16 cellular contexts compared by ENCODE assay signal in genomic region chr11:76656571-76657081, GRCh38. TPM values are rescaled to one million over a fixed set of nuclear protein-coding genes. Genes with fewer than 3 reads are reported as not detected.
A peak's percentile ranks its signal among the peaks of the same experiment; 100 is the strongest.
DNase-seq lines count a peak whose midpoint lies in the region; ATAC-seq and TF ChIP-seq lines count a peak whose summit lies in the region.
"Had no signal": no experiment of that assay in that cellular context is flagged by ENCODE, and none has a peak within 500 bp of the region (broad histone marks: within the 10 kb centered on the region; RNA-seq: fewer than 3 reads in every experiment).

No MANE protein-coding gene starts in this region.

- no peak overlapping the region for H3K4me3 Mint-ChIP-seq in activated CD4-positive, alpha-beta memory T cell treated with anti-CD3 and anti-CD28 coated beads for 36 hours
- no peak overlapping the region for H3K4me3 Mint-ChIP-seq in activated CD4-positive, alpha-beta memory T cell treated with anti-CD3 and anti-CD28 coated beads, Interleukin-2, amount 10 ng/mL, durations not matched to agents 7 days and 5 days
- peak overlapping the region in 2 of 3 experiments; percentile 3 to 11 for H3K4me3 Mint-ChIP-seq in nephron
- H3K4me3 Mint-ChIP-seq: activated T-helper 17 cell treated with anti-CD3 and anti-CD28 coated beads, Interleukin-2, amount 50 U/mL, for 72 hours had no signal

- H3K4me1 Mint-ChIP-seq in activated CD4-positive, alpha-beta memory T cell treated with anti-CD3 and anti-CD28 coated beads for 36 hours (ENCODE audit: low read depth), result no peaks in the 10 kb centered on the region
- no peaks in the 10 kb centered on the region for H3K4me1 Mint-ChIP-seq in activated CD4-positive, alpha-beta memory T cell treated with anti-CD3 and anti-CD28 coated beads, Interleukin-2, amount 10 ng/mL, durations not matched to agents 7 days and 5 days
- peaks cover 56% of the 10 kb centered on the region for H3K4me1 Mint-ChIP-seq in nephron
- H3K4me1 Mint-ChIP-seq: activated T-helper 17 cell treated with anti-CD3 and anti-CD28 coated beads, Interleukin-2, amount 50 U/mL, for 72 hours had no signal

- TF ChIP-seq POLR2A in gastroesophageal sphincter (IDR thresholded peaks at IDR 0.05) (no peak), transverse colon (IDR thresholded peaks at IDR 0.05) (no peak)

- ATAC-seq in gastroesophageal sphincter, result no peak
- ATAC-seq: activated T-helper 17 cell treated with anti-CD3 and anti-CD28 coated beads, Interleukin-2, amount 50 U/mL, for 72 hours had no signal

- H3K36me3 ChIP-seq in gastroesophageal sphincter (peaks cover 0 to 27% of the 10 kb centered on the region in 2 donors), transverse colon (no peaks in the 10 kb centered on the region)

- TF ChIP-seq CTCF in gastroesophageal sphincter (IDR thresholded peaks at IDR 0.05) (no peak), nephron (IDR thresholded peaks at IDR 0.05; ENCODE audit: unreplicated experiment in 3 of 3) (no peak), transverse colon (IDR thresholded peaks at IDR 0.05) (no peak), RWPE1 (conservative IDR thresholded peaks at IDR 0.05; ENCODE audit: low read depth) (no peak)

- POLR2A ChIA-PET in activated CD4-positive, alpha-beta memory T cell treated with anti-CD3 and anti-CD28 coated beads for 36 hours (lab: Charles Lee), result no interaction called here
- POLR2A ChIA-PET in activated CD4-positive, alpha-beta memory T cell treated with anti-CD3 and anti-CD28 coated beads, Interleukin-2, amount 10 ng/mL, durations not matched to agents 7 days and 5 days (lab: Charles Lee), result no interaction called here
- POLR2A ChIA-PET in RWPE1 (lab: Yijun Ruan, JAX; ENCODE audit: low non-redundant PET), result no interaction called here

- in situ Hi-C loops in transverse colon (cut with MboI; ENCODE audit: low pct_ligation_motif_present in 1 of 4, low pct_unique_long_range_greater_than_20kb in 1 of 4, low sequenced_read_pairs in 3 of 4), result no loop called here

- CTCF ChIA-PET in activated CD4-positive, alpha-beta memory T cell treated with anti-CD3 and anti-CD28 coated beads for 36 hours (lab: Charles Lee), result no interaction called here
- CTCF ChIA-PET in activated CD4-positive, alpha-beta memory T cell treated with anti-CD3 and anti-CD28 coated beads, Interleukin-2, amount 10 ng/mL, durations not matched to agents 7 days and 5 days (lab: Charles Lee), result no interaction called here
- CTCF ChIA-PET in RWPE1 (lab: Yijun Ruan, JAX), result no interaction called here

- no peaks in the 10 kb centered on the region for H3K27me3 ChIP-seq in gastroesophageal sphincter
- H3K27me3 ChIP-seq in transverse colon, result no peaks in the 10 kb centered on the region

- H3K4me1 ChIP-seq in gastroesophageal sphincter (peaks cover 0 to 49% (median 28%) of the 10 kb centered on the region in 3 donors), transverse colon (peaks cover 5 to 36% (median 26%) of the 10 kb centered on the region in 4 donors)

- peak; percentile 4 for DNase-seq in activated CD4-positive, alpha-beta memory T cell treated with anti-CD3 and anti-CD28 coated beads for 36 hours
- no peak for DNase-seq in activated CD4-positive, alpha-beta memory T cell treated with anti-CD3 and anti-CD28 coated beads, Interleukin-2, amount 10 ng/mL, durations not matched to agents 7 days and 5 days
- DNase-seq in transverse colon, result no peak
- no peak for DNase-seq in stimulated activated CD4-positive, alpha-beta T cell treated with anti-CD3 and anti-CD28 coated beads, Interleukin-4, amount 100 ng/mL, for 1 hour
- DNase-seq in RWPE1 (ENCODE audit: low spot score), result no peak
- DNase-seq in hepatic stellate cell (ENCODE audit: low spot score), result no peak
- DNase-seq: GF-D8; Kasumi-1; NCI-H187 treated with DMSO at 0.1 percent for 48 hours; NK-92 treated with Interleukin-12 subunit alpha and Interleukin-12 subunit beta, amount 100 ng/mL, for 24 hours; substantia nigra had no signal

- no peaks in the 10 kb centered on the region for H3K9me3 ChIP-seq in gastroesophageal sphincter
- H3K9me3 ChIP-seq in transverse colon, result no peaks in the 10 kb centered on the region

- no peaks in the 10 kb centered on the region for H3K9me3 Mint-ChIP-seq in activated CD4-positive, alpha-beta memory T cell treated with anti-CD3 and anti-CD28 coated beads for 36 hours
- no peaks in the 10 kb centered on the region for H3K9me3 Mint-ChIP-seq in activated CD4-positive, alpha-beta memory T cell treated with anti-CD3 and anti-CD28 coated beads, Interleukin-2, amount 10 ng/mL, durations not matched to agents 7 days and 5 days
- H3K9me3 Mint-ChIP-seq in nephron, result no peaks in the 10 kb centered on the region
- H3K9me3 Mint-ChIP-seq: activated T-helper 17 cell treated with anti-CD3 and anti-CD28 coated beads, Interleukin-2, amount 50 U/mL, for 72 hours had no signal

- intact Hi-C loops in activated CD4-positive, alpha-beta memory T cell treated with anti-CD3 and anti-CD28 coated beads for 36 hours (cut with micrococcal nuclease), result no loop called here
- intact Hi-C loops in transverse colon (cut with DNase I; ENCODE audit: low total_unique reads), result no loop called here

- H3K27ac ChIP-seq in gastroesophageal sphincter, result peak overlapping the region in 3 of 4 donors; percentile 7 to 75 (median 39)
- H3K27ac ChIP-seq in transverse colon, result peak overlapping the region; percentile 72 to 79 (median 74)
- H3K27ac ChIP-seq in RWPE1, result no peak overlapping the region
- H3K27ac ChIP-seq: SK-N-MC had no signal

- 24 to 49% methylated on average over 3 to 7 of the region's 7 CpGs for WGBS in gastroesophageal sphincter (ENCODE audit: low coverage in 1 of 2), 2 donors
- WGBS in transverse colon (ENCODE audit: low coverage in 1 of 2), 2 donors, result 57 to 77% methylated on average over 3 to 7 of the region's 7 CpGs

- TF ChIP-seq EP300 in gastroesophageal sphincter (IDR thresholded peaks at IDR 0.05) (no peak), transverse colon (IDR thresholded peaks at IDR 0.05; ENCODE audit: low read depth) (no peak)

- H3K27ac Mint-ChIP-seq in activated CD4-positive, alpha-beta memory T cell treated with anti-CD3 and anti-CD28 coated beads for 36 hours, result no peak overlapping the region
- H3K27ac Mint-ChIP-seq in activated CD4-positive, alpha-beta memory T cell treated with anti-CD3 and anti-CD28 coated beads, Interleukin-2, amount 10 ng/mL, durations not matched to agents 7 days and 5 days, result no peak overlapping the region
- peak overlapping the region; percentile 79 to 95 (median 94) for H3K27ac Mint-ChIP-seq in nephron
- H3K27ac Mint-ChIP-seq: activated T-helper 17 cell treated with anti-CD3 and anti-CD28 coated beads, Interleukin-2, amount 50 U/mL, for 72 hours had no signal

- H3K4me3 ChIP-seq in gastroesophageal sphincter, result no peak overlapping the region
- H3K4me3 ChIP-seq in transverse colon, result no peak overlapping the region
- H3K4me3 ChIP-seq: SK-N-MC had no signal

- no peaks in the 10 kb centered on the region for H3K36me3 Mint-ChIP-seq in activated CD4-positive, alpha-beta memory T cell treated with anti-CD3 and anti-CD28 coated beads for 36 hours
- H3K36me3 Mint-ChIP-seq in activated CD4-positive, alpha-beta memory T cell treated with anti-CD3 and anti-CD28 coated beads, Interleukin-2, amount 10 ng/mL, durations not matched to agents 7 days and 5 days (ENCODE audit: low read depth), result no peaks in the 10 kb centered on the region
- no peaks in the 10 kb centered on the region for H3K36me3 Mint-ChIP-seq in nephron (ENCODE audit: low read depth)

- H3K27me3 Mint-ChIP-seq in activated CD4-positive, alpha-beta memory T cell treated with anti-CD3 and anti-CD28 coated beads for 36 hours, result peaks cover 2% of the 10 kb centered on the region
- peaks cover 4% of the 10 kb centered on the region for H3K27me3 Mint-ChIP-seq in activated CD4-positive, alpha-beta memory T cell treated with anti-CD3 and anti-CD28 coated beads, Interleukin-2, amount 10 ng/mL, durations not matched to agents 7 days and 5 days
- H3K27me3 Mint-ChIP-seq in nephron (ENCODE audit: low read depth), result peaks cover 6% of the 10 kb centered on the region

RNA-seq across cellular contexts. Expression of gene LRRC32, which starts 13.9 kb away (rescaled TPM):
- total RNA-seq in activated CD4-positive, alpha-beta memory T cell treated with anti-CD3 and anti-CD28 coated beads for 36 hours, result 10 to 100 TPM; 11.2 to 12.3 TPM
- total RNA-seq in activated CD4-positive, alpha-beta memory T cell treated with anti-CD3 and anti-CD28 coated beads, Interleukin-2, amount 10 ng/mL, durations not matched to agents 7 days and 5 days, result 1 to 10 TPM; 7.1 to 7.4 TPM
- total RNA-seq in gastroesophageal sphincter, result 10 to 100 TPM; 22.7 to 37.6 (median 31.1) TPM
- total RNA-seq in transverse colon, result 10 to 100 TPM in 1 of 4 donors, 1 to 10 TPM in 3; 5.1 to 11.5 (median 9.1) TPM
- total RNA-seq: A172 had no signal

Comparison
In these comparisons a context has a peak if more than half of its experiments do, and no peak if none do; other contexts are left out.
1. H3K27ac Mint-ChIP-seq: peak in nephron (3 of 3); none in activated CD4-positive, alpha-beta memory T cell treated with anti-CD3 and anti-CD28 coated beads for 36 hours (single experiment) and activated CD4-positive, alpha-beta memory T cell treated with anti-CD3 and anti-CD28 coated beads, Interleukin-2, amount 10 ng/mL, durations not matched to agents 7 days and 5 days (single experiment).
2. H3K4me3 Mint-ChIP-seq: peak in nephron (2 of 3); none in activated CD4-positive, alpha-beta memory T cell treated with anti-CD3 and anti-CD28 coated beads for 36 hours (single experiment) and activated CD4-positive, alpha-beta memory T cell treated with anti-CD3 and anti-CD28 coated beads, Interleukin-2, amount 10 ng/mL, durations not matched to agents 7 days and 5 days (single experiment).